8 cellular contexts compared by ENCODE assay signal in genomic region chr1:226424228-226425003, GRCh38. TPM values are rescaled to one million over a fixed set of nuclear protein-coding genes. Genes with fewer than 3 reads are reported as not detected.
DNase-seq lines count a peak whose midpoint lies in the region; ATAC-seq and TF ChIP-seq lines count a peak whose summit lies in the region.

No MANE protein-coding gene starts in this region.

- no peaks in the 10 kb centered on the region for H3K4me1 Mint-ChIP-seq in activated T-helper 17 cell treated with anti-CD3 and anti-CD28 coated beads, Interleukin-2, amount 50 U/mL, for 72 hours
- H3K4me1 Mint-ChIP-seq in stimulated activated naive B cell treated with anti-CD40 and anti-IgM and Interleukin-4, amounts not matched to agents 10 μg/mL and 1 μg/mL and 100 μg/mL, for 72 hours, result peaks cover 17 to 22% of the 10 kb centered on the region in 2 donors

- no peak overlapping the region for H3K27ac Mint-ChIP-seq in activated T-helper 17 cell treated with anti-CD3 and anti-CD28 coated beads, Interleukin-2, amount 50 U/mL, for 72 hours
- H3K27ac Mint-ChIP-seq in stimulated activated naive B cell treated with anti-CD40 and anti-IgM and Interleukin-4, amounts not matched to agents 10 μg/mL and 1 μg/mL and 100 μg/mL, for 72 hours, result no peak overlapping the region

- no peak overlapping the region for H2AFZ ChIP-seq in hepatocyte

- WGBS in hepatocyte (ENCODE audit: low lambda C conversion rate, missing lambda C conversion rate), result 43% methylated on average over 8 of the region's 8 CpGs

- in situ Hi-C loops in Caki2 (cut with HindIII; ENCODE audit: low pct_unique_long_range_greater_than_20kb, low sequenced_read_pairs), result no loop called here

- H3K27me3 ChIP-seq in hepatocyte, result no peaks in the 10 kb centered on the region

- no peaks in the 10 kb centered on the region for H3K9me3 Mint-ChIP-seq in activated T-helper 17 cell treated with anti-CD3 and anti-CD28 coated beads, Interleukin-2, amount 50 U/mL, for 72 hours
- H3K9me3 Mint-ChIP-seq in stimulated activated naive B cell treated with anti-CD40 and anti-IgM and Interleukin-4, amounts not matched to agents 10 μg/mL and 1 μg/mL and 100 μg/mL, for 72 hours, result no peaks in the 10 kb centered on the region

- H3K27ac ChIP-seq in hepatocyte, result no peak overlapping the region

- H3K9me2 ChIP-seq in hepatocyte (replicated peaks; ENCODE audit: insufficient read depth), result no peaks in the 10 kb centered on the region

- no peaks in the 10 kb centered on the region for H3K36me3 Mint-ChIP-seq in activated T-helper 17 cell treated with anti-CD3 and anti-CD28 coated beads, Interleukin-2, amount 50 U/mL, for 72 hours (ENCODE audit: low read depth)
- H3K36me3 Mint-ChIP-seq in stimulated activated naive B cell treated with anti-CD40 and anti-IgM and Interleukin-4, amounts not matched to agents 10 μg/mL and 1 μg/mL and 100 μg/mL, for 72 hours, result peaks cover 0 to 4% of the 10 kb centered on the region in 2 donors

- no peaks in the 10 kb centered on the region for H3K9me3 ChIP-seq in hepatocyte (ENCODE audit: low read depth)

- ATAC-seq in GM21423 (IDR thresholded peaks at IDR 0.05; ENCODE audit: unreplicated experiment) (peak; percentile 27), HG02642 (IDR thresholded peaks at IDR 0.05; ENCODE audit: poor library complexity, unreplicated experiment) (no peak)
- peak; percentile 44 for ATAC-seq in activated T-helper 17 cell treated with anti-CD3 and anti-CD28 coated beads, Interleukin-2, amount 50 U/mL, for 72 hours (replicated peaks)
- ATAC-seq in stimulated activated naive B cell treated with anti-CD40 and anti-IgM and Interleukin-4, amounts not matched to agents 10 μg/mL and 1 μg/mL and 100 μg/mL, for 72 hours (replicated peaks), result peak; percentile 67 to 73

- no peak overlapping the region for H3K4me3 ChIP-seq in hepatocyte

- H3K4me1 ChIP-seq in hepatocyte (ENCODE audit: insufficient read depth), result peaks cover 6% of the 10 kb centered on the region

- H3K27me3 Mint-ChIP-seq in activated T-helper 17 cell treated with anti-CD3 and anti-CD28 coated beads, Interleukin-2, amount 50 U/mL, for 72 hours, result no peaks in the 10 kb centered on the region
- H3K27me3 Mint-ChIP-seq in stimulated activated naive B cell treated with anti-CD40 and anti-IgM and Interleukin-4, amounts not matched to agents 10 μg/mL and 1 μg/mL and 100 μg/mL, for 72 hours, result peaks cover 0 to 12% of the 10 kb centered on the region in 2 donors

- no peaks in the 10 kb centered on the region for H4K20me1 ChIP-seq in hepatocyte (ENCODE audit: insufficient read depth, poor library complexity, severe bottlenecking)

- no peak overlapping the region for H3K4me2 ChIP-seq in hepatocyte

- TF ChIP-seq CTCF in hepatocyte (IDR thresholded peaks at IDR 0.05; ENCODE audit: poor library complexity), result peak; percentile 63

- H3K36me3 ChIP-seq in hepatocyte (replicated peaks; ENCODE audit: insufficient read depth, low read depth), result no peaks in the 10 kb centered on the region

- H3K4me3 Mint-ChIP-seq in activated T-helper 17 cell treated with anti-CD3 and anti-CD28 coated beads, Interleukin-2, amount 50 U/mL, for 72 hours, result no peak overlapping the region
- H3K4me3 Mint-ChIP-seq in stimulated activated naive B cell treated with anti-CD40 and anti-IgM and Interleukin-4, amounts not matched to agents 10 μg/mL and 1 μg/mL and 100 μg/mL, for 72 hours, result no peak overlapping the region

- H3K79me2 ChIP-seq in hepatocyte, result no peaks in the 10 kb centered on the region

- DNase-seq in Caki2 (ENCODE audit: low read depth) (peak; percentile 22), NCI-H2171 (lab: John Stamatoyannopoulos, UW) (peak; percentile 17), hepatocyte (ENCODE audit: low spot score) (peak; percentile 59)
- DNase-seq in stimulated activated naive B cell treated with anti-CD40 and anti-IgM and Interleukin-4, amounts not matched to agents 10 μg/mL and 1 μg/mL and 100 μg/mL, for 72 hours, result no peak
- DNase-seq in NK-92 treated with Interleukin-12 subunit alpha and Interleukin-12 subunit beta, amount 100 ng/mL, for 24 hours (lab: John Stamatoyannopoulos, UW), result no peak

RNA-seq across cellular contexts. Expression of gene PARP1, which starts 16.5 kb away (rescaled TPM):
- 147 and 179 TPM in 2 replicates for total RNA-seq in Caki2 (2014; rRNA removed; shearing (Covaris generic); ENCODE audit: low replicate concordance)
- 100 to 1,000 TPM; 147 to 268 TPM for total RNA-seq in activated T-helper 17 cell treated with anti-CD3 and anti-CD28 coated beads, Interleukin-2, amount 50 U/mL, for 72 hours
- 61.9 and 93.0 TPM in 2 replicates for total RNA-seq in hepatocyte
- 59.7 and 65.5 TPM in 2 replicates for polyA plus RNA-seq in hepatocyte

Comparison
In these comparisons a context has a peak if more than half of its experiments do, and no peak if none do; other contexts are left out.
1. DNase-seq: peak in Caki2 (single experiment), NCI-H2171 (single experiment) and hepatocyte (single experiment); none in stimulated activated naive B cell treated with anti-CD40 and anti-IgM and Interleukin-4, amounts not matched to agents 10 μg/mL and 1 μg/mL and 100 μg/mL, for 72 hours (single experiment) and NK-92 treated with Interleukin-12 subunit alpha and Interleukin-12 subunit beta, amount 100 ng/mL, for 24 hours (single experiment).